In genomic region chr18:14543446-14543964, GRCh38 we compare ENCODE assay signal across 14 cellular contexts. TPM values are rescaled to one million over a fixed set of nuclear protein-coding genes. Genes with fewer than 3 reads are reported as not detected.
"Had no signal": no experiment of that assay in that cellular context is flagged by ENCODE, and none has a peak within 500 bp of the region (broad histone marks: within the 10 kb centered on the region; RNA-seq: fewer than 3 reads in every experiment).

Gene POTEC (minus strand): TSS chr18:14543600. CDS start chr18:14543146, 454 bp downstream.

RNA-seq across cellular contexts. Expression of gene POTEC, which starts in this region (rescaled TPM):
- total RNA-seq: activated naive CD4-positive, alpha-beta T cell treated with anti-CD3 and anti-CD28 coated beads for 36 hours; activated naive CD4-positive, alpha-beta T cell treated with anti-CD3 and anti-CD28 coated beads, Interleukin-2, amount 50 U/mL, for 72 hours; activated naive CD8-positive, alpha-beta T cell treated with anti-CD3 and anti-CD28 coated beads for 36 hours; activated naive CD8-positive, alpha-beta T cell treated with anti-CD3 and anti-CD28 coated beads, Interleukin-2, amount 10 ng/mL, durations not matched to agents 7 days and 5 days; activated T-cell treated with anti-CD3 and anti-CD28 coated beads, Interleukin-2, amount 50 U/mL, for 4 hours; activated T-cell treated with anti-CD3 and anti-CD28 coated beads, Interleukin-2, amount 50 U/mL, for 72 hours; activated T-helper 1 cell treated with anti-CD3 and anti-CD28 coated beads, Interleukin-12 subunit alpha, Interleukin-12 subunit beta, Interleukin-2, Interleukin-4 antibody, amounts not matched to agents 30 ng/mL and 10 ng/mL and 1 ng/mL, durations not matched to agents 14 hours and 24 hours and 36 hours; activated T-helper 2 cell treated with anti-CD3 and anti-CD28 coated beads, Interferon-gamma antibody, Interleukin-2, Interleukin-4, amounts not matched to agents 10 μg/mL and 5 μg/mL and 100 μg/mL, durations not matched to agents 14 hours and 24 hours and 36 hours; adrenal gland; aorta; ascending aorta; astrocyte; cardiac muscle cell; cardiac septum had no signal
- polyA plus RNA-seq: adrenal gland, aorta, cardiac muscle cell had no signal
